26 cellular contexts compared by ENCODE assay signal in the genomic region with DNA sequence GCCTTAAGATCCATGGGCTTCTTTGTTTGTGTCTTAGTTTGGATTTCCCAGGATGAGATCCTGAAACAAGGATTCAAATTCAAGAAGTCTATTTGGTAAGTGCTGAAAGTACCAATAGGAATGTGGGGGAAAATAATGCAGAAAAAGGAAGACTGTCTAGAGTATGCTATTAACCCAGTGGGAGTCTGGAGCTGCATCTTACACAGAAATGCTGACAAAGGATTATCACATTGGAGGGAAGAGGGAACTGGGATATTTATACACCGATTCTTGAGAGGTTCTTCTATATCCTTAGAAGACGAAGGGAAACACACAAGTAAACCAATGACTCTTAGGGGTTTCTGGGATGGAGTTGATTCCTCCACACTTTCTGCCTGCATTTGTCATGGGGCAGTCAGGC.
DNase-seq lines count a peak whose midpoint lies in the region; ATAC-seq, FAIRE-seq and TF ChIP-seq lines count a peak whose summit lies in the region.
"Had no signal": no experiment of that assay in that cellular context is flagged by ENCODE, and none has a peak within 500 bp of the region (broad histone marks: within the 10 kb centered on the region; RNA-seq: fewer than 3 reads in every experiment).

No MANE protein-coding gene starts in this region.

- H3K9ac ChIP-seq in K562 (ENCODE audit: insufficient read depth in 1 of 2, low read depth in 2 of 2, low read length in 2 of 2) (no peak overlapping the region), neural cell (ENCODE audit: low read length) (no peak overlapping the region)
- H3K9ac ChIP-seq: BLaER1 had no signal

- FAIRE-seq in A549 (lab: Jason Lieb, UNC) = no peak
- no peak for FAIRE-seq in K562 (lab: Jason Lieb, UNC)
- FAIRE-seq: GM12878, GM12892, GM19239 had no signal

- in situ Hi-C loops in K562 (cut with MboI) = no loop called here

- DNase-seq in NCI-H2227 (lab: John Stamatoyannopoulos, UW; ENCODE audit: unreplicated experiment) = peak; percentile 18
- no peak for DNase-seq in NCI-H2227 treated with DMSO at 0.1 percent for 48 hours (lab: John Stamatoyannopoulos, UW)
- DNase-seq in A549 (ENCODE audit: low read depth in 1 of 2, low spot score in 1 of 2) = no peak
- DNase-seq in K562 (ENCODE audit: extremely low read depth in 1 of 4, low spot score in 3 of 4) = no peak
- no peak for DNase-seq in NCI-H748 treated with DMSO at 0.1 percent for 48 hours (lab: John Stamatoyannopoulos, UW)
- DNase-seq in uterus = no peak
- DNase-seq: ACHN; BE2C; C1 segment of cervical spinal cord; CD4-positive, alpha-beta memory T cell; CD4-positive, CD25-positive, alpha-beta regulatory T cell; CD8-positive, alpha-beta memory T cell; COR-L47; DMS 273 treated with DMSO at 0.1 percent for 48 hours; DMS153; DMS53; DMS79; DND-41; EL; GDM1 had no signal

- ATAC-seq in A549 (no peak), K562 (no peak)
- ATAC-seq: GM12878 had no signal

- TF ChIP-seq EP300 in A549 (IDR thresholded peaks at IDR 0.05) (no peak), K562 (IDR thresholded peaks at IDR 0.05; ENCODE audit: low read length) (no peak), neural cell (conservative IDR thresholded peaks at IDR 0.05; ENCODE audit: poor library complexity, severe bottlenecking) (no peak)

- H3K27ac ChIP-seq in A549 = no peak overlapping the region
- H3K27ac ChIP-seq in K562 (ENCODE audit: extremely low read depth, low read depth, low read length) = no peak overlapping the region
- no peak overlapping the region for H3K27ac ChIP-seq in neural cell (ENCODE audit: low read length)
- H3K27ac ChIP-seq in uterus = no peak overlapping the region
- H3K27ac ChIP-seq: 22Rv1, BLaER1 had no signal

- TF ChIP-seq CTCF in A549 (IDR thresholded peaks at IDR 0.05) (no peak), K562 (IDR thresholded peaks at IDR 0.05 in 2 of 3, conservative IDR thresholded peaks at IDR 0.05 in 1 of 3; ENCODE audit: insufficient read depth in 2 of 3, low read depth in 1 of 3, low read length in 3 of 3) (no peak), neural cell (IDR thresholded peaks at IDR 0.05; ENCODE audit: poor library complexity, severe bottlenecking) (no peak), uterus (IDR thresholded peaks at IDR 0.05) (no peak)

- H3K4me2 ChIP-seq in A549 = no peak overlapping the region
- H3K4me2 ChIP-seq in K562 (ENCODE audit: insufficient read depth, low read length) = no peak overlapping the region
- no peak overlapping the region for H3K4me2 ChIP-seq in neural cell (ENCODE audit: low read length)
- H3K4me2 ChIP-seq: BLaER1 had no signal

- H3K27me3 ChIP-seq in K562 (ENCODE audit: control insufficient read depth in 2 of 2, insufficient read depth in 2 of 2, low read length in 2 of 2) (no peaks in the 10 kb centered on the region), neural cell (ENCODE audit: insufficient read depth, low read depth, low read length) (no peaks in the 10 kb centered on the region), uterus (no peaks in the 10 kb centered on the region)
- H3K27me3 ChIP-seq: BE2C, BLaER1 had no signal

- H4K20me1 ChIP-seq in K562 (replicated peaks; ENCODE audit: control insufficient read depth, insufficient read depth, low read length) (no peaks in the 10 kb centered on the region), neural cell (ENCODE audit: insufficient read depth) (no peaks in the 10 kb centered on the region)
- H4K20me1 ChIP-seq: BLaER1 had no signal

- no peaks in the 10 kb centered on the region for H3K9me1 ChIP-seq in K562 (ENCODE audit: control insufficient read depth, insufficient read depth, low read length)

- POLR2A ChIA-PET in A549 (lab: Yijun Ruan, JAX) (no interaction called here), K562 (lab: Yijun Ruan, JAX) (no interaction called here)

- H3K36me3 ChIP-seq in K562 (ENCODE audit: control insufficient read depth, insufficient read depth, low read length) (no peaks in the 10 kb centered on the region), neural cell (ENCODE audit: insufficient read depth, low read length) (no peaks in the 10 kb centered on the region), uterus (no peaks in the 10 kb centered on the region)
- H3K36me3 ChIP-seq: BE2C, BLaER1 had no signal

- H2AFZ ChIP-seq in K562 (ENCODE audit: low read depth, low read length) (no peak overlapping the region), neural cell (ENCODE audit: low read depth, low read length) (no peak overlapping the region)

- no peaks in the 10 kb centered on the region for H3F3A ChIP-seq in neural cell (ENCODE audit: insufficient read depth, low read length, poor library complexity, severe bottlenecking)

- H3K4me3 ChIP-seq in A549 (no peak overlapping the region), K562 (no peak overlapping the region), neural cell (ENCODE audit: low read length) (no peak overlapping the region), uterus (no peak overlapping the region)
- H3K4me3 ChIP-seq: BLaER1, GM12878 had no signal

- TF ChIP-seq RAD21 in A549 (conservative IDR thresholded peaks at IDR 0.05 in 1 of 2, IDR thresholded peaks at IDR 0.05 in 1 of 2) (no peak), K562 (CRISPR knock-in tag; conservative IDR thresholded peaks at IDR 0.05 in 1 of 2, IDR thresholded peaks at IDR 0.05 in 1 of 2) (no peak), neural cell (conservative IDR thresholded peaks at IDR 0.05) (no peak)

- H3K9me3 ChIP-seq in A549 (no peaks in the 10 kb centered on the region), K562 (replicated peaks; ENCODE audit: control insufficient read depth, insufficient read depth, low read depth, low read length) (no peaks in the 10 kb centered on the region; the same call in 1 of the 2 replicates), neural cell (ENCODE audit: low read length) (no peaks in the 10 kb centered on the region), uterus (no peaks in the 10 kb centered on the region)
- H3K9me3 ChIP-seq: BE2C, BLaER1 had no signal

- WGBS in A549 (ENCODE audit: missing lambda C conversion rate) = 54% methylated on average over 2 of the region's 2 CpGs
- 0% methylated on average over 2 of the region's 2 CpGs for WGBS in K562 (ENCODE audit: insufficient coverage, low coverage, missing lambda C conversion rate)

- CTCF ChIA-PET in A549 (lab: Yijun Ruan, JAX) (no interaction called here), K562 (lab: Yijun Ruan, JAX; ENCODE audit: low intra/inter-chr PET ratio) (no interaction called here)

- no peaks in the 10 kb centered on the region for H3K9me2 ChIP-seq in neural cell (ENCODE audit: insufficient read depth, low read length)

- TF ChIP-seq POLR2A in A549 (IDR thresholded peaks at IDR 0.05; ENCODE audit: low read length) = no peak
- TF ChIP-seq POLR2A in K562 (conservative IDR thresholded peaks at IDR 0.05) = no peak
- TF ChIP-seq POLR2A in uterus (IDR thresholded peaks at IDR 0.05) = no peak

- H3K4me1 ChIP-seq in A549 (no peaks in the 10 kb centered on the region), K562 (replicated peaks in 1 of 2; ENCODE audit: control insufficient read depth in 2 of 2, insufficient read depth in 2 of 2, low read length in 2 of 2) (no peaks in the 10 kb centered on the region), uterus (no peaks in the 10 kb centered on the region)
- H3K4me1 ChIP-seq: BE2C had no signal

- intact Hi-C loops in K562 (cut with micrococcal nuclease) = no loop called here
- intact Hi-C loops in uterus (cut with DNase I; ENCODE audit: low total_unique reads) = no loop called here

- BruUV-seq in K562 (replicated peaks; lab: Mats Ljungman, UMichigan) = no TSS peak

- no peaks in the 10 kb centered on the region for H3K79me2 ChIP-seq in K562 (ENCODE audit: control insufficient read depth, insufficient read depth, low read length)
- H3K79me2 ChIP-seq in neural cell (replicated peaks; ENCODE audit: insufficient read depth, low read length) = no peaks in the 10 kb centered on the region

TF ChIP-seq in A549, 52 proteins besides CTCF, POLR2A, EP300 and RAD21:
- TF ChIP-seq ESRRA (IDR thresholded peaks at IDR 0.05; ENCODE audit: borderline replicate concordance, low read length) (no peak), MAFK (IDR thresholded peaks at IDR 0.05; ENCODE audit: partially characterized antibody) (peak; percentile 63), RARB (CRISPR knock-in tag; IDR thresholded peaks at IDR 0.05) (no peak)

TF ChIP-seq in K562, 482 proteins besides CTCF, POLR2A, EP300 and RAD21 (continues in another document):
- TF ChIP-seq SP2 (IDR thresholded peaks at IDR 0.05; ENCODE audit: extremely low read depth, low read depth, low read length, poor library complexity, severe bottlenecking) (no peak), ZNF408 (CRISPR knock-in tag; IDR thresholded peaks at IDR 0.05; ENCODE audit: low read depth) (no peak), MED1 (CRISPR knock-in tag; IDR thresholded peaks at IDR 0.05; ENCODE audit: borderline replicate concordance) (no peak), ZSCAN32 (CRISPR knock-in tag; IDR thresholded peaks at IDR 0.05) (no peak), MAFK (IDR thresholded peaks at IDR 0.05; ENCODE audit: low read length) (peak; percentile 47), ZNF121 (CRISPR knock-in tag; conservative IDR thresholded peaks at IDR 0.05) (no peak), ZBTB8A (IDR thresholded peaks at IDR 0.05; ENCODE audit: partially characterized antibody) (no peak)
- TF ChIP-seq, protein P1, sequence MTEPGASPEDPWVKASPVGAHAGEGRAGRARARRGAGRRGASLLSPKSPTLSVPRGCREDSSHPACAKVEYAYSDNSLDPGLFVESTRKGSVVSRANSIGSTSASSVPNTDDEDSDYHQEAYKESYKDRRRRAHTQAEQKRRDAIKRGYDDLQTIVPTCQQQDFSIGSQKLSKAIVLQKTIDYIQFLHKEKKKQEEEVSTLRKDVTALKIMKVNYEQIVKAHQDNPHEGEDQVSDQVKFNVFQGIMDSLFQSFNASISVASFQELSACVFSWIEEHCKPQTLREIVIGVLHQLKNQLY (CRISPR knock-in tag; conservative IDR thresholded peaks at IDR 0.05) = no peak

TF ChIP-seq in neural cell, 6 proteins besides CTCF, POLR2A, EP300 and RAD21 (continues in another document):
- TF ChIP-seq EZH2 (IDR thresholded peaks at IDR 0.05; ENCODE audit: borderline replicate concordance, insufficient read depth, low read length, poor library complexity, severe bottlenecking) = no peak
- no peak for TF ChIP-seq SMC3 (conservative IDR thresholded peaks at IDR 0.05; ENCODE audit: poor library complexity)
- TF ChIP-seq POLR2AphosphoS5 (IDR thresholded peaks at IDR 0.05) = peak; percentile 19
